Comparison of ENCODE assay signal across 6 cellular contexts in the genomic region with DNA sequence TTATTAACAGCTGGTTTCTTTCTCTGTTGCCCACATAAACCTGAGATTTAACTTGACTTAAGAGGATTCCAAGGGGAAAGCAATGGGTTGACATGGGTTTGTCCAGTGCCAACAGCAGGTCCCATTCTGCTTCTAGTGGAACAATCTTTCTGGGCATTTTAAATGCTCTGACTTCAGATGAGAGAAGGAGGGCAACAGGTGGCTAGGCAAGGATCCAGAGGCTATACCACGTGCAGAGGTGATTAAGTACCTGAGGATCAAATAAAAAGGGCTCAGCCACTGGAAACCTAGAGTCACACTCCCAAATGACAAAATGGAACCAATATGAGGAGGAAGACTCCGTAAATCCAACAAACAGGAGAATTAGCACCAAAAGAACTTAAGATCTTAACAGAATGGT.
"Had no signal": no experiment of that assay in that cellular context is flagged by ENCODE, and none has a peak within 500 bp of the region (broad histone marks: within the 10 kb centered on the region; RNA-seq: fewer than 3 reads in every experiment).

No MANE protein-coding gene starts in this region.

- H3K4me1 Mint-ChIP-seq: GM23338 had no signal

- H3K4me3 Mint-ChIP-seq: GM23338, H9, HFFc6 had no signal

- ATAC-seq: GM23338, K562 had no signal

- H3K27ac Mint-ChIP-seq: GM23338, H9, HFFc6 had no signal

- H3K4me3 ChIP-seq: GM23338, K562 had no signal

- H3K9me3 Mint-ChIP-seq: GM23338, H9, HFFc6 had no signal

- DNase-seq: H9, HCEC 1CT, HFFc6, IMR-90 had no signal
